Comparison of ENCODE assay signal across 24 cellular contexts in the genomic region with DNA sequence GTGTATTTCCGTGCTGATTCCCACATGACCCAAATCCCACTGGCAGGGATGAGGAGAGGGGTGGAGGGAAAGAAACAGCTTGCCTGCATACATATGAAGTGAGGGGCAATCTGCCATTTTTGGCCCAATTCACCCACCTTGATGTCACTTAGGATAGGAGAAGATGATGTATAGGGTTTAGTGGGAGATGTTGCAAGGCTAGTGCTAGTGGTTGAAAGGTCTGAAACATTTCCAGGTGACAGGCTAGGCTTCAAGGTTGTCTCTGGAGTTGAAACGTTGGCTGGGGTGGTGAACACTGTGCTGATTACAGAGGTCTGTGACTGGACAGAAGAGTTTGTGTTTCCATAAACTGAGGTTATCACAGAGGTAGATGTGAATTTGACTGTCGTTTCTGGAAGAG. TPM values are rescaled to one million over a fixed set of nuclear protein-coding genes. Genes with fewer than 3 reads are reported as not detected.
A peak's percentile ranks its signal among the peaks of the same experiment; 100 is the strongest.
DNase-seq lines count a peak whose midpoint lies in the region; ATAC-seq, FAIRE-seq and TF ChIP-seq lines count a peak whose summit lies in the region.
"Had no signal": no experiment of that assay in that cellular context is flagged by ENCODE, and none has a peak within 500 bp of the region (broad histone marks: within the 10 kb centered on the region; RNA-seq: fewer than 3 reads in every experiment).

No MANE protein-coding gene starts in this region.

- intact Hi-C loops in left ventricle myocardium superior (cut with micrococcal nuclease) (loop anchor here (5.0 kb wide), 1 partner anchor 63 kb away; no protein-coding TSS in a partner anchor), endothelial cell of umbilical vein (cut with micrococcal nuclease) (no loop called here), gastrocnemius medialis (cut with DNase I; ENCODE audit: low total_unique reads) (no loop called here)

- no peaks in the 10 kb centered on the region; the same call in 2 of the 3 replicates for H3K9me3 Mint-ChIP-seq in GM23338
- H3K9me3 Mint-ChIP-seq: CD4-positive, CD25-positive, alpha-beta regulatory T cell had no signal

- H4K20me1 ChIP-seq in endothelial cell of umbilical vein (replicated peaks; ENCODE audit: control insufficient read depth, extremely low read depth, insufficient read depth, low read length), result no peaks in the 10 kb centered on the region
- H4K20me1 ChIP-seq in GM23338 (replicated peaks; ENCODE audit: insufficient read depth), result no peaks in the 10 kb centered on the region
- H4K20me1 ChIP-seq: BLaER1 had no signal

- no peak for DNase-seq in right atrium auricular region (ENCODE audit: low spot score)
- no peak for DNase-seq in left ventricle myocardium superior
- no peak for DNase-seq in endothelial cell of umbilical vein (ENCODE audit: low read depth, low spot score)
- no peak for DNase-seq in gastrocnemius medialis
- no peak for DNase-seq in GM23338 (ENCODE audit: low spot score)
- DNase-seq in UCSD-AML1 (lab: John Stamatoyannopoulos, UW; ENCODE audit: unreplicated experiment), result no peak
- DNase-seq: CD4-positive, CD25-positive, alpha-beta regulatory T cell; DMS153; DND-41; KG1; MG63; NCI-H2029; NCI-H446; NCI-H524 treated with DMSO at 0.1 percent for 48 hours; NCI-H82; NK-92 treated with Interleukin-12 subunit alpha and Interleukin-12 subunit beta, amount 100 ng/mL, for 24 hours; PC-3 had no signal

- H3K4me1 Mint-ChIP-seq in GM23338, result 0 out of 3 replicates have a peak, but pooled peaks cover 4% of the 10 kb centered on the region
- H3K4me1 Mint-ChIP-seq: CD4-positive, CD25-positive, alpha-beta regulatory T cell had no signal

- H3K79me2 ChIP-seq in endothelial cell of umbilical vein (ENCODE audit: control insufficient read depth, insufficient read depth, low read length), result no peaks in the 10 kb centered on the region
- no peaks in the 10 kb centered on the region for H3K79me2 ChIP-seq in GM23338 (replicated peaks; ENCODE audit: insufficient read depth)

- no peak for TF ChIP-seq CTCF in right atrium auricular region (IDR thresholded peaks at IDR 0.05)
- TF ChIP-seq CTCF in endothelial cell of umbilical vein (IDR thresholded peaks at IDR 0.05; ENCODE audit: extremely low read depth in 1 of 2, insufficient read depth in 1 of 2, low read depth in 1 of 2, low read length in 2 of 2), result no peak
- no peak for TF ChIP-seq CTCF in gastrocnemius medialis (IDR thresholded peaks at IDR 0.05 in 4 of 5, conservative IDR thresholded peaks at IDR 0.05 in 1 of 5)
- no peak for TF ChIP-seq CTCF in GM23338 (conservative IDR thresholded peaks at IDR 0.05; ENCODE audit: low read depth in 2 of 2)

- POLR2A ChIA-PET in endothelial cell of umbilical vein (lab: Charles Lee), result no interaction called here

- no peaks in the 10 kb centered on the region for H3K27me3 ChIP-seq in right atrium auricular region
- no peaks in the 10 kb centered on the region for H3K27me3 ChIP-seq in endothelial cell of umbilical vein (ENCODE audit: control insufficient read depth in 2 of 2, insufficient read depth in 2 of 2, low read length in 2 of 2)
- H3K27me3 ChIP-seq in gastrocnemius medialis, result no peaks in the 10 kb centered on the region
- H3K27me3 ChIP-seq in GM23338 (ENCODE audit: insufficient read depth), result no peaks in the 10 kb centered on the region
- H3K27me3 ChIP-seq: BLaER1, MG63 had no signal

- no peaks in the 10 kb centered on the region for H3K9me1 ChIP-seq in endothelial cell of umbilical vein (replicated peaks; ENCODE audit: control insufficient read depth, extremely low read depth, insufficient read depth, low read length)

- dilution Hi-C loops in endothelial cell of umbilical vein (cut with MboI; ENCODE audit: extremely low pct_ligation_motif_present, low sequenced_read_pairs), result no loop called here

- peaks cover 10% of the 10 kb centered on the region for H3K36me3 ChIP-seq in right atrium auricular region
- H3K36me3 ChIP-seq in endothelial cell of umbilical vein (ENCODE audit: control insufficient read depth in 2 of 2, extremely low read depth in 1 of 2, insufficient read depth in 2 of 2, low read length in 2 of 2), result no peaks in the 10 kb centered on the region
- no peaks in the 10 kb centered on the region for H3K36me3 ChIP-seq in gastrocnemius medialis
- H3K36me3 ChIP-seq in GM23338 (ENCODE audit: insufficient read depth), result no peaks in the 10 kb centered on the region
- H3K36me3 ChIP-seq: BLaER1, MG63 had no signal

- BruUV-seq in endothelial cell of umbilical vein (replicated peaks; lab: Mats Ljungman, UMichigan), result TSS peak; percentile 41

- H3K4me3 Mint-ChIP-seq in GM23338, result no peak overlapping the region
- H3K4me3 Mint-ChIP-seq: CD4-positive, CD25-positive, alpha-beta regulatory T cell had no signal

- H3K27ac ChIP-seq in right atrium auricular region, result peak overlapping the region; percentile 24 to 50
- H3K27ac ChIP-seq in endothelial cell of umbilical vein (ENCODE audit: insufficient read depth, low read depth, low read length), result no peak overlapping the region
- H3K27ac ChIP-seq in gastrocnemius medialis, result peak overlapping the region; percentile 25 to 59 (median 41)
- H3K27ac ChIP-seq in GM23338 (ENCODE audit: low read depth), result no peak overlapping the region
- H3K27ac ChIP-seq: BLaER1 had no signal

- H3K27ac Mint-ChIP-seq in GM23338, result no peak overlapping the region

- CTCF ChIA-PET in endothelial cell of umbilical vein (lab: Charles Lee), result interaction anchor here (0.6 to 12.1 kb wide), 8 partner anchors 9 to 86 kb away, joined by 3 to 301 read pairs (median 10); no protein-coding TSS in a partner anchor

- H3K9me3 ChIP-seq in right atrium auricular region, result no peaks in the 10 kb centered on the region
- no peaks in the 10 kb centered on the region for H3K9me3 ChIP-seq in endothelial cell of umbilical vein (replicated peaks; ENCODE audit: control insufficient read depth, insufficient read depth, low read length)
- no peaks in the 10 kb centered on the region for H3K9me3 ChIP-seq in gastrocnemius medialis
- H3K9me3 ChIP-seq: BLaER1, MG63 had no signal

- in situ Hi-C loops in gastrocnemius medialis (cut with MboI; ENCODE audit: low sequenced_read_pairs in 4 of 4), result no loop called here

- no peaks in the 10 kb centered on the region for H3K36me3 Mint-ChIP-seq in GM23338 (ENCODE audit: low read depth)
- H3K36me3 Mint-ChIP-seq: CD4-positive, CD25-positive, alpha-beta regulatory T cell had no signal

- H3F3A ChIP-seq in GM23338 (replicated peaks; ENCODE audit: low read depth), result no peaks in the 10 kb centered on the region

- ATAC-seq in left ventricle myocardium superior, result no peak
- no peak for ATAC-seq in gastrocnemius medialis
- ATAC-seq in GM19328 (IDR thresholded peaks at IDR 0.05; ENCODE audit: unreplicated experiment), result no peak
- no peak for ATAC-seq in GM23338
- ATAC-seq: PC-3 had no signal

- H3K4me1 ChIP-seq in right atrium auricular region (peaks cover 0 to 50% of the 10 kb centered on the region in 2 donors), endothelial cell of umbilical vein (ENCODE audit: control insufficient read depth, extremely low read depth, insufficient read depth, low read length) (no peaks in the 10 kb centered on the region), gastrocnemius medialis (peaks cover 0 to 10% of the 10 kb centered on the region in 2 donors), GM23338 (ENCODE audit: insufficient read depth) (no peaks in the 10 kb centered on the region; the same call in 1 of the 2 replicates)

- no peak overlapping the region for H3K4me3 ChIP-seq in right atrium auricular region
- H3K4me3 ChIP-seq in endothelial cell of umbilical vein (replicated peaks in 1 of 3; ENCODE audit: insufficient read depth in 1 of 3, low read depth in 1 of 3, low read length in 3 of 3), result no peak overlapping the region
- no peak overlapping the region for H3K4me3 ChIP-seq in gastrocnemius medialis
- H3K4me3 ChIP-seq in GM23338, result no peak overlapping the region
- H3K4me3 ChIP-seq: BLaER1, MG63 had no signal

- no peak overlapping the region for H3K9ac ChIP-seq in endothelial cell of umbilical vein (replicated peaks; ENCODE audit: extremely low read depth, insufficient read depth, low read length)
- H3K9ac ChIP-seq: BLaER1 had no signal

- no peak overlapping the region for H3K4me2 ChIP-seq in endothelial cell of umbilical vein (ENCODE audit: insufficient read depth, low read length)
- no peak overlapping the region for H3K4me2 ChIP-seq in GM23338
- H3K4me2 ChIP-seq: BLaER1 had no signal

- no peaks in the 10 kb centered on the region for H3K27me3 Mint-ChIP-seq in GM23338 (ENCODE audit: insufficient read depth, low read depth, poor library complexity)

- no peak overlapping the region for H2AFZ ChIP-seq in endothelial cell of umbilical vein (ENCODE audit: low read depth, low read length)
- no peak overlapping the region for H2AFZ ChIP-seq in GM23338

- H3K9me2 ChIP-seq in GM23338 (ENCODE audit: insufficient read depth), result no peaks in the 10 kb centered on the region

- TF ChIP-seq POLR2A in endothelial cell of umbilical vein (IDR thresholded peaks at IDR 0.05; ENCODE audit: low read depth, low read length), result no peak
- TF ChIP-seq POLR2A in gastrocnemius medialis (IDR thresholded peaks at IDR 0.05), result no peak

- FAIRE-seq in endothelial cell of umbilical vein (lab: Jason Lieb, UNC), result no peak
- FAIRE-seq: A204.1, GM12892, H54 had no signal

TF ChIP-seq in endothelial cell of umbilical vein, 7 proteins besides CTCF, POLR2A, EP300 and RAD21:
- TF ChIP-seq FOS (IDR thresholded peaks at IDR 0.05; ENCODE audit: borderline replicate concordance, insufficient read depth, low read length), result no peak

TF ChIP-seq in GM23338, 12 proteins besides CTCF, POLR2A, EP300 and RAD21 (continues in another document):
- no peak for TF ChIP-seq POLR2AphosphoS5 (IDR thresholded peaks at IDR 0.05; ENCODE audit: low read depth)
- no peak for TF ChIP-seq ZNF114 (CRISPR knock-in tag; IDR thresholded peaks at IDR 0.05)
- TF ChIP-seq CREB1 (CRISPR knock-in tag; IDR thresholded peaks at IDR 0.05; ENCODE audit: low read depth), result no peak
- no peak for TF ChIP-seq EZH2 (IDR thresholded peaks at IDR 0.05; ENCODE audit: low read depth, unreplicated experiment)

RNA-seq across cellular contexts. Expression of a gene that starts 12.1 kb away (rescaled TPM):
- total RNA-seq in right atrium auricular region, result 10 to 100 TPM; 76.7 to 76.8 TPM
- 72.1 TPM for total RNA-seq in left ventricle myocardium superior
- total RNA-seq in endothelial cell of umbilical vein, result 115 and 174 TPM in 2 replicates
- polyA plus RNA-seq in endothelial cell of umbilical vein, result 102 and 136 TPM in 2 replicates
- 39.5 and 65.4 TPM in 2 replicates for polyA plus RNA-seq in endothelial cell of umbilical vein (2011; cell fraction: cytosol; rRNA removed)
- 32.2 and 55.6 TPM in 2 replicates for polyA plus RNA-seq in endothelial cell of umbilical vein (2011; cell fraction: nucleus; rRNA removed)
- polyA plus RNA-seq in endothelial cell of umbilical vein (2012), result 16.9 and 23.7 TPM in 2 replicates
- polyA minus RNA-seq in endothelial cell of umbilical vein, result 87.5 and 111 TPM in 2 replicates
- not detected for polyA minus RNA-seq in endothelial cell of umbilical vein (2011; cell fraction: cytosol; rRNA and poly(A)+ RNA removed)
- 19.8 and 20.0 TPM in 2 replicates for polyA minus RNA-seq in endothelial cell of umbilical vein (2011; cell fraction: nucleus; rRNA and poly(A)+ RNA removed)
- 10 to 100 TPM; 13.6 to 31.7 (median 20.7) TPM for total RNA-seq in gastrocnemius medialis
- total RNA-seq in GM23338 (2014; rRNA removed; shearing (Covaris generic)), result 0.07 and 0.23 TPM in 2 replicates
- polyA plus RNA-seq in GM23338 (2016; fragmentation: Nextera tagmentation; extraction: Ambion mirVana), result 0.09 and 0.18 TPM in 2 replicates
- total RNA-seq: HT1080, PC-3, SK-MEL-5 had no signal

Comparison
In these comparisons a context has a peak if more than half of its experiments do, and no peak if none do; other contexts are left out.
1. H3K27ac ChIP-seq: peak in right atrium auricular region (2 of 2) and gastrocnemius medialis (4 of 4); none in endothelial cell of umbilical vein (single experiment) and GM23338 (single experiment).
2. RNA of a gene that starts 12.1 kb away (total RNA-seq): 115 to 174 TPM in endothelial cell of umbilical vein, 76.7 to 76.8 TPM in right atrium auricular region, 72.1 TPM in left ventricle myocardium superior (single experiment) and 13.6 to 31.7 TPM in gastrocnemius medialis; 0.07 to 0.23 TPM in GM23338; every median in the first group is over 10 times any median in the second.